Comparison of ENCODE assay signal across 8 cellular contexts in genomic region chr18:43563780-43564179, GRCh38.
DNase-seq lines count a peak whose midpoint lies in the region; ATAC-seq and TF ChIP-seq lines count a peak whose summit lies in the region.

No MANE protein-coding gene starts in this region.

- peak; percentile 18 for DNase-seq in AG08396 (ENCODE audit: low spot score)
- peak; percentile 6 for DNase-seq in GM20000 (ENCODE audit: low spot score)
- DNase-seq in NCI-H1694 treated with DMSO at 0.1 percent for 48 hours (lab: John Stamatoyannopoulos, UW): peak; percentile 45
- DNase-seq in amniotic epithelial cell (ENCODE audit: low read depth): peak; percentile 16
- DNase-seq in iris pigment epithelial cell (ENCODE audit: low read depth): peak; percentile 46
- no peak for DNase-seq in activated CD4-positive, CD25-positive, alpha-beta regulatory T cell (lab: John Stamatoyannopoulos, UW)
- no peak for DNase-seq in effector CD8-positive, alpha-beta T cell (lab: John Stamatoyannopoulos, UW)

- no peak for ATAC-seq in HG03097 (IDR thresholded peaks at IDR 0.05; ENCODE audit: low FRiP score, unreplicated experiment)

- TF ChIP-seq CTCF in GM20000 (IDR thresholded peaks at IDR 0.05; ENCODE audit: extremely low read depth, missing control alignments): no peak

Comparison
In these comparisons a context has a peak if more than half of its experiments do, and no peak if none do; other contexts are left out.
1. DNase-seq: peak in AG08396 (single experiment), GM20000 (single experiment), NCI-H1694 treated with DMSO at 0.1 percent for 48 hours (single experiment), amniotic epithelial cell (single experiment) and iris pigment epithelial cell (single experiment); none in activated CD4-positive, CD25-positive, alpha-beta regulatory T cell (0 of 4) and effector CD8-positive, alpha-beta T cell (single experiment).